Comparison of ENCODE assay signal across 8 cellular contexts in the genomic region with DNA sequence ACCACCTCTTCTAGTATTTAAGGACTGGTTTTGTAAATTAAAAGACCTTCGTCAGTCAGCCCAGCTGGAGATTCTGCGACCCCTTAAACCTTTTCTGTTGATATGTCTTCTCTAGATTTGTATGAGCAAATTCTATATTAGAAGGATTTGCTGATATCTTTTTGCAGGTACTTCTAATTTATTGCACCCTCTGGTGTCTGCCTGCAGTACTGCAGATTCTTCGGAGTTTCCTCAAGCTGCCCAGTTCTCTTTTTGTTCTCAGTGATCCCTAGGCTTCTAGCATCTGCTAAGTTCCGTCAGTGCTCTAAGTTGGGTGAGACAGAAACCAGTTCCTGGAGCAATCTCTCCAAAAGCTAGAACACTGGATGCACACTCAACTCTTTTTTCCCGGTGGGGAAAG.
DNase-seq lines count a peak whose midpoint lies in the region; ATAC-seq, FAIRE-seq and TF ChIP-seq lines count a peak whose summit lies in the region.

No MANE protein-coding gene starts in this region.

- H2AFZ ChIP-seq in endothelial cell of umbilical vein (ENCODE audit: low read depth, low read length) = peak overlapping the region; percentile 65

- H3K27me3 ChIP-seq in cardiac muscle cell (no peaks in the 10 kb centered on the region), endothelial cell of umbilical vein (ENCODE audit: control insufficient read depth in 2 of 2, insufficient read depth in 2 of 2, low read length in 2 of 2) (no peaks in the 10 kb centered on the region), upper lobe of left lung (no peaks in the 10 kb centered on the region)

- DNase-seq in cardiac muscle cell (ENCODE audit: low read depth in 1 of 2, low spot score in 1 of 2) (peak; percentile 48 to 70), Right ventricle myocardium inferior (ENCODE audit: missing footprints) (no peak), NCI-H1694 treated with DMSO at 0.1 percent for 48 hours (lab: John Stamatoyannopoulos, UW) (peak; percentile 4), activated B cell treated with CpG ODN at 0.5 μM for 24 hours (no peak), endothelial cell of umbilical vein (ENCODE audit: low read depth, low spot score) (peak; percentile 80), upper lobe of left lung (peak in 1 of 2 donors; percentile 35)

- H3K27ac ChIP-seq in cardiac muscle cell (no peak overlapping the region), endothelial cell of umbilical vein (ENCODE audit: insufficient read depth, low read depth, low read length) (no peak overlapping the region), upper lobe of left lung (no peak overlapping the region)

- TF ChIP-seq EP300 in upper lobe of left lung (IDR thresholded peaks at IDR 0.05) = no peak

- 41 to 44% methylated on average over 5 of the region's 5 CpGs for WGBS in upper lobe of left lung, 2 donors

- H3K4me3 ChIP-seq in cardiac muscle cell = no peak overlapping the region
- H3K4me3 ChIP-seq in endothelial cell of umbilical vein (replicated peaks in 1 of 3; ENCODE audit: insufficient read depth in 1 of 3, low read depth in 1 of 3, low read length in 3 of 3) = no peak overlapping the region
- H3K4me3 ChIP-seq in upper lobe of left lung = no peak overlapping the region

- no peaks in the 10 kb centered on the region for H3K36me3 Mint-ChIP-seq in activated B cell treated with CpG ODN at 0.5 μM for 24 hours (ENCODE audit: low read depth)
- H3K36me3 Mint-ChIP-seq in nephron (ENCODE audit: low read depth) = no peaks in the 10 kb centered on the region

- H3K27me3 Mint-ChIP-seq in activated B cell treated with CpG ODN at 0.5 μM for 24 hours (no peaks in the 10 kb centered on the region), nephron (ENCODE audit: low read depth) (no peaks in the 10 kb centered on the region)

- intact Hi-C loops in Right ventricle myocardium inferior (cut with DNase I) (loop anchor here (2.0 to 5.0 kb wide), 3 partner anchors 112 to 424 kb away; no protein-coding TSS in a partner anchor), activated B cell treated with CpG ODN at 0.5 μM for 24 hours (cut with micrococcal nuclease) (loop anchor here (1.0 kb wide), 1 partner anchor 279 kb away; no protein-coding TSS in a partner anchor), endothelial cell of umbilical vein (cut with micrococcal nuclease) (loop anchor here (1.0 kb wide), 3 partner anchors 114 to 423 kb away; no protein-coding TSS in a partner anchor)

- H3K9me3 Mint-ChIP-seq in activated B cell treated with CpG ODN at 0.5 μM for 24 hours (peaks cover 2% of the 10 kb centered on the region), nephron (peaks cover 7% of the 10 kb centered on the region)

- CTCF ChIA-PET in activated B cell treated with CpG ODN at 0.5 μM for 24 hours (lab: Charles Lee) (interaction anchor here (1.0 to 2.7 kb wide), 3 partner anchors 9 to 1449 kb away, joined by 3 to 17 read pairs (median 3); no protein-coding TSS in a partner anchor), endothelial cell of umbilical vein (lab: Charles Lee) (interaction anchor here (0.5 to 6.6 kb wide), 41 partner anchors 9 to 1449 kb away, joined by 3 to 230 read pairs (median 5); no protein-coding TSS in a partner anchor)

- H3K27ac Mint-ChIP-seq in activated B cell treated with CpG ODN at 0.5 μM for 24 hours = no peak overlapping the region
- H3K27ac Mint-ChIP-seq in nephron = no peak overlapping the region

- H3K4me1 ChIP-seq in cardiac muscle cell (ENCODE audit: low read depth) = peaks cover 4% of the 10 kb centered on the region
- H3K4me1 ChIP-seq in endothelial cell of umbilical vein (ENCODE audit: control insufficient read depth, extremely low read depth, insufficient read depth, low read length) = no peaks in the 10 kb centered on the region
- no peaks in the 10 kb centered on the region for H3K4me1 ChIP-seq in upper lobe of left lung

- no peaks in the 10 kb centered on the region for H3K36me3 ChIP-seq in cardiac muscle cell
- no peaks in the 10 kb centered on the region for H3K36me3 ChIP-seq in endothelial cell of umbilical vein (ENCODE audit: control insufficient read depth in 2 of 2, extremely low read depth in 1 of 2, insufficient read depth in 2 of 2, low read length in 2 of 2)
- no peaks in the 10 kb centered on the region for H3K36me3 ChIP-seq in upper lobe of left lung

- BruUV-seq in endothelial cell of umbilical vein (replicated peaks; lab: Mats Ljungman, UMichigan) = no TSS peak

- no peak for TF ChIP-seq POLR2A in endothelial cell of umbilical vein (IDR thresholded peaks at IDR 0.05; ENCODE audit: low read depth, low read length)
- no peak for TF ChIP-seq POLR2A in upper lobe of left lung (IDR thresholded peaks at IDR 0.05)

- H3K79me2 ChIP-seq in endothelial cell of umbilical vein (ENCODE audit: control insufficient read depth, insufficient read depth, low read length) = no peaks in the 10 kb centered on the region

- H4K20me1 ChIP-seq in endothelial cell of umbilical vein (replicated peaks; ENCODE audit: control insufficient read depth, extremely low read depth, insufficient read depth, low read length) = no peaks in the 10 kb centered on the region

- no peaks in the 10 kb centered on the region for H3K9me1 ChIP-seq in endothelial cell of umbilical vein (replicated peaks; ENCODE audit: control insufficient read depth, extremely low read depth, insufficient read depth, low read length)

- no peak for ATAC-seq in Right ventricle myocardium inferior
- ATAC-seq in HG02623 (IDR thresholded peaks at IDR 0.05; ENCODE audit: unreplicated experiment) = peak; percentile 82
- peak; percentile 42 for ATAC-seq in activated B cell treated with CpG ODN at 0.5 μM for 24 hours (ENCODE audit: low read depth)
- peak in 1 of 2 donors; percentile 82 for ATAC-seq in upper lobe of left lung (ENCODE audit: low FRiP score in 2 of 2)

- H3K4me1 Mint-ChIP-seq in activated B cell treated with CpG ODN at 0.5 μM for 24 hours (no peaks in the 10 kb centered on the region), nephron (no peaks in the 10 kb centered on the region)

- TF ChIP-seq CTCF in cardiac muscle cell (IDR thresholded peaks at IDR 0.05; ENCODE audit: low read depth, low read length) (peak; percentile 81), activated B cell treated with CpG ODN at 0.5 μM for 24 hours (IDR thresholded peaks at IDR 0.05) (no peak), endothelial cell of umbilical vein (IDR thresholded peaks at IDR 0.05; ENCODE audit: extremely low read depth in 1 of 2, insufficient read depth in 1 of 2, low read depth in 1 of 2, low read length in 2 of 2) (peak; percentile 67 to 71), nephron (IDR thresholded peaks at IDR 0.05; ENCODE audit: unreplicated experiment in 3 of 3) (peak; percentile 57 to 66 (median 60)), upper lobe of left lung (IDR thresholded peaks at IDR 0.05) (peak; percentile 64 to 75 (median 72))

- POLR2A ChIA-PET in activated B cell treated with CpG ODN at 0.5 μM for 24 hours (lab: Charles Lee) = no interaction called here
- POLR2A ChIA-PET in endothelial cell of umbilical vein (lab: Charles Lee) = no interaction called here

- dilution Hi-C loops in endothelial cell of umbilical vein (cut with MboI; ENCODE audit: extremely low pct_ligation_motif_present, low sequenced_read_pairs) = no loop called here

- H3K9me3 ChIP-seq in cardiac muscle cell (ENCODE audit: low read depth) (no peaks in the 10 kb centered on the region), endothelial cell of umbilical vein (replicated peaks; ENCODE audit: control insufficient read depth, insufficient read depth, low read length) (no peaks in the 10 kb centered on the region), upper lobe of left lung (no peaks in the 10 kb centered on the region)

- H3K4me3 Mint-ChIP-seq in activated B cell treated with CpG ODN at 0.5 μM for 24 hours (no peak overlapping the region), nephron (no peak overlapping the region)

- H3K4me2 ChIP-seq in endothelial cell of umbilical vein (ENCODE audit: insufficient read depth, low read length) = no peak overlapping the region

- peak; percentile 85 for FAIRE-seq in endothelial cell of umbilical vein (lab: Jason Lieb, UNC)

- H3K9ac ChIP-seq in endothelial cell of umbilical vein (replicated peaks; ENCODE audit: extremely low read depth, insufficient read depth, low read length) = no peak overlapping the region

TF ChIP-seq in endothelial cell of umbilical vein, 7 proteins besides CTCF, POLR2A, EP300 and RAD21:
- TF ChIP-seq EZH2 (IDR thresholded peaks at IDR 0.05; ENCODE audit: borderline replicate concordance, low read depth, low read length, severe bottlenecking) (no peak), FOS (IDR thresholded peaks at IDR 0.05; ENCODE audit: borderline replicate concordance, insufficient read depth, low read length) (no peak), JUN (IDR thresholded peaks at IDR 0.05; ENCODE audit: borderline replicate concordance, insufficient read depth, insufficient read length, low read depth) (no peak), GATA2 (IDR thresholded peaks at IDR 0.05; ENCODE audit: insufficient read depth, insufficient read length, low read depth, low read length) (no peak), MYC (IDR thresholded peaks at IDR 0.05; ENCODE audit: low read depth, low read length) (no peak), POLR2AphosphoS5 (IDR thresholded peaks at IDR 0.05; ENCODE audit: insufficient read depth, low read depth, low read length) (no peak)
- TF ChIP-seq, protein P1, sequence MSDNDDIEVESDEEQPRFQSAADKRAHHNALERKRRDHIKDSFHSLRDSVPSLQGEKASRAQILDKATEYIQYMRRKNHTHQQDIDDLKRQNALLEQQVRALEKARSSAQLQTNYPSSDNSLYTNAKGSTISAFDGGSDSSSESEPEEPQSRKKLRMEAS (IDR thresholded peaks at IDR 0.05; ENCODE audit: insufficient read depth, insufficient read length) = no peak
TF ChIP-seq in endothelial cell of umbilical vein: peak in this region for 0.

Comparison
In these comparisons a context has a peak if more than half of its experiments do, and no peak if none do; other contexts are left out.
1. DNase-seq: peak in cardiac muscle cell (2 of 2), NCI-H1694 treated with DMSO at 0.1 percent for 48 hours (single experiment) and endothelial cell of umbilical vein (single experiment); none in Right ventricle myocardium inferior (single experiment) and activated B cell treated with CpG ODN at 0.5 μM for 24 hours (single experiment).